ENCODE assay signal across 9 cellular contexts in genomic region chr5:74035521-74035937, GRCh38.
A peak's percentile ranks its signal among the peaks of the same experiment; 100 is the strongest.
DNase-seq lines count a peak whose midpoint lies in the region; ATAC-seq and TF ChIP-seq lines count a peak whose summit lies in the region.
"Had no signal": no experiment of that assay in that cellular context is flagged by ENCODE, and none has a peak within 500 bp of the region (broad histone marks: within the 10 kb centered on the region; RNA-seq: fewer than 3 reads in every experiment).

No MANE protein-coding gene starts in this region.

- TF ChIP-seq CTCF in BJ (IDR thresholded peaks at IDR 0.05; ENCODE audit: insufficient read depth, low read depth, low read length): peak; percentile 51
- peak; percentile 63 for TF ChIP-seq CTCF in WERI-Rb-1 (IDR thresholded peaks at IDR 0.05; ENCODE audit: low read depth, low read length)
- peak; percentile 56 for TF ChIP-seq CTCF in hepatocyte (IDR thresholded peaks at IDR 0.05; ENCODE audit: poor library complexity)
- no peak for TF ChIP-seq CTCF in CD8-positive, alpha-beta T cell (IDR thresholded peaks at IDR 0.05)

- H3K27ac ChIP-seq in WERI-Rb-1 (no peak overlapping the region), hepatocyte (peak overlapping the region; percentile 37)
- no peak overlapping the region for H3K27ac ChIP-seq in CD8-positive, alpha-beta T cell (ENCODE audit: low read depth, low read length)

- H3K79me2 ChIP-seq in hepatocyte: no peaks in the 10 kb centered on the region

- no peak overlapping the region for H3K4me3 Mint-ChIP-seq in activated CD8-positive, alpha-beta memory T cell treated with anti-CD3 and anti-CD28 coated beads, Interleukin-2, amount 10 ng/mL, durations not matched to agents 7 days and 5 days
- no peak overlapping the region for H3K4me3 Mint-ChIP-seq in CD8-positive, alpha-beta T cell

- H3K27ac Mint-ChIP-seq in activated CD8-positive, alpha-beta memory T cell treated with anti-CD3 and anti-CD28 coated beads, Interleukin-2, amount 10 ng/mL, durations not matched to agents 7 days and 5 days: no peak overlapping the region
- no peak overlapping the region for H3K27ac Mint-ChIP-seq in CD8-positive, alpha-beta T cell

- H3K4me3 ChIP-seq in BJ (ENCODE audit: low read depth, low read length): no peak overlapping the region
- H3K4me3 ChIP-seq in WERI-Rb-1 (ENCODE audit: low read depth, low read length): no peak overlapping the region
- no peak overlapping the region for H3K4me3 ChIP-seq in hepatocyte
- no peak overlapping the region for H3K4me3 ChIP-seq in CD8-positive, alpha-beta T cell (ENCODE audit: low read depth, low read length)
- H3K4me3 ChIP-seq: HAP-1 had no signal

- no peak overlapping the region for H2AFZ ChIP-seq in hepatocyte

- POLR2A ChIA-PET in BJ (lab: Charles Lee): no interaction called here
- POLR2A ChIA-PET in CD8-positive, alpha-beta T cell (lab: Charles Lee): no interaction called here

- no peak overlapping the region for H3K4me2 ChIP-seq in hepatocyte

- H3K9me3 ChIP-seq in WERI-Rb-1 (ENCODE audit: severe bottlenecking) (no peaks in the 10 kb centered on the region), hepatocyte (ENCODE audit: low read depth) (no peaks in the 10 kb centered on the region)
- H3K9me3 ChIP-seq in CD8-positive, alpha-beta T cell (ENCODE audit: low read length): no peaks in the 10 kb centered on the region
- H3K9me3 ChIP-seq: HAP-1 had no signal

- H3K27me3 ChIP-seq in BJ (ENCODE audit: control insufficient read depth, insufficient read depth, low read length) (no peaks in the 10 kb centered on the region), WERI-Rb-1 (ENCODE audit: insufficient read depth, low read depth, severe bottlenecking) (no peaks in the 10 kb centered on the region), hepatocyte (no peaks in the 10 kb centered on the region)
- no peaks in the 10 kb centered on the region for H3K27me3 ChIP-seq in CD8-positive, alpha-beta T cell (ENCODE audit: insufficient read depth, low read length)

- peak; percentile 77 for ATAC-seq in GM21360 (IDR thresholded peaks at IDR 0.05; ENCODE audit: unreplicated experiment)
- no peak for ATAC-seq in activated CD8-positive, alpha-beta memory T cell treated with anti-CD3 and anti-CD28 coated beads, Interleukin-2, amount 10 ng/mL, durations not matched to agents 7 days and 5 days
- ATAC-seq in CD8-positive, alpha-beta T cell: no peak

- H3K9me2 ChIP-seq in hepatocyte (replicated peaks; ENCODE audit: insufficient read depth): no peaks in the 10 kb centered on the region

- 39% methylated on average over 6 of the region's 6 CpGs for WGBS in hepatocyte (ENCODE audit: low lambda C conversion rate, missing lambda C conversion rate)

- peaks cover 18% of the 10 kb centered on the region for H3K4me1 ChIP-seq in hepatocyte (ENCODE audit: insufficient read depth)
- no peaks in the 10 kb centered on the region for H3K4me1 ChIP-seq in CD8-positive, alpha-beta T cell (ENCODE audit: insufficient read depth, low read length)

- intact Hi-C loops in CD8-positive, alpha-beta T cell (cut with DNase I, micrococcal nuclease): no loop called here

- peaks cover 8% of the 10 kb centered on the region for H3K27me3 Mint-ChIP-seq in activated CD8-positive, alpha-beta memory T cell treated with anti-CD3 and anti-CD28 coated beads, Interleukin-2, amount 10 ng/mL, durations not matched to agents 7 days and 5 days
- peaks cover 7% of the 10 kb centered on the region for H3K27me3 Mint-ChIP-seq in CD8-positive, alpha-beta T cell (ENCODE audit: low read depth)

- no peak for DNase-seq in BJ (ENCODE audit: low read depth)
- peak; percentile 88 for DNase-seq in M059J (ENCODE audit: low read depth)
- DNase-seq in WERI-Rb-1: peak; percentile 38
- DNase-seq in hepatocyte (ENCODE audit: low spot score): peak; percentile 62
- peak; percentile 50 for DNase-seq in stromal cell of bone marrow (ENCODE audit: low read depth)
- DNase-seq in activated CD8-positive, alpha-beta memory T cell treated with anti-CD3 and anti-CD28 coated beads, Interleukin-2, amount 10 ng/mL, durations not matched to agents 7 days and 5 days: no peak
- no peak for DNase-seq in CD8-positive, alpha-beta T cell

- CTCF ChIA-PET in BJ (lab: Yijun Ruan, JAX): interaction anchor here (0.6 to 4.5 kb wide), 8 partner anchors 9 to 614 kb away, joined by 3 to 33 read pairs (median 3); partner anchors contain the start of gene ENC1
- CTCF ChIA-PET in activated CD8-positive, alpha-beta memory T cell treated with anti-CD3 and anti-CD28 coated beads, Interleukin-2, amount 10 ng/mL, durations not matched to agents 7 days and 5 days (lab: Charles Lee): interaction anchor here (1.0 kb wide), 1 partner anchor 16 kb away, joined by 3 read pairs; no protein-coding TSS in a partner anchor
- CTCF ChIA-PET in CD8-positive, alpha-beta T cell (lab: Charles Lee): no interaction called here

- peaks cover 3% of the 10 kb centered on the region for H3K4me1 Mint-ChIP-seq in activated CD8-positive, alpha-beta memory T cell treated with anti-CD3 and anti-CD28 coated beads, Interleukin-2, amount 10 ng/mL, durations not matched to agents 7 days and 5 days
- no peaks in the 10 kb centered on the region for H3K4me1 Mint-ChIP-seq in CD8-positive, alpha-beta T cell (ENCODE audit: low read depth)

- H3K36me3 ChIP-seq in BJ (ENCODE audit: control insufficient read depth, insufficient read depth, low read length): no peaks in the 10 kb centered on the region
- no peaks in the 10 kb centered on the region for H3K36me3 ChIP-seq in WERI-Rb-1
- no peaks in the 10 kb centered on the region for H3K36me3 ChIP-seq in hepatocyte (replicated peaks; ENCODE audit: insufficient read depth, low read depth)
- no peaks in the 10 kb centered on the region for H3K36me3 ChIP-seq in CD8-positive, alpha-beta T cell (ENCODE audit: insufficient read depth, low read length)
- H3K36me3 ChIP-seq: HAP-1 had no signal

- no peaks in the 10 kb centered on the region for H3K9me3 Mint-ChIP-seq in activated CD8-positive, alpha-beta memory T cell treated with anti-CD3 and anti-CD28 coated beads, Interleukin-2, amount 10 ng/mL, durations not matched to agents 7 days and 5 days (ENCODE audit: low read depth)
- H3K9me3 Mint-ChIP-seq in CD8-positive, alpha-beta T cell: no peaks in the 10 kb centered on the region

- no peaks in the 10 kb centered on the region for H4K20me1 ChIP-seq in hepatocyte (ENCODE audit: insufficient read depth, poor library complexity, severe bottlenecking)

- H3K36me3 Mint-ChIP-seq in activated CD8-positive, alpha-beta memory T cell treated with anti-CD3 and anti-CD28 coated beads, Interleukin-2, amount 10 ng/mL, durations not matched to agents 7 days and 5 days: no peaks in the 10 kb centered on the region
- no peaks in the 10 kb centered on the region for H3K36me3 Mint-ChIP-seq in CD8-positive, alpha-beta T cell

Comparison
In these comparisons a context has a peak if more than half of its experiments do, and no peak if none do; other contexts are left out.
1. DNase-seq: peak in M059J (single experiment), WERI-Rb-1 (single experiment), hepatocyte (single experiment) and stromal cell of bone marrow (single experiment); none in BJ (single experiment), activated CD8-positive, alpha-beta memory T cell treated with anti-CD3 and anti-CD28 coated beads, Interleukin-2, amount 10 ng/mL, durations not matched to agents 7 days and 5 days (single experiment) and CD8-positive, alpha-beta T cell (0 of 7).